8 cellular contexts compared by ENCODE assay signal in the genomic region with DNA sequence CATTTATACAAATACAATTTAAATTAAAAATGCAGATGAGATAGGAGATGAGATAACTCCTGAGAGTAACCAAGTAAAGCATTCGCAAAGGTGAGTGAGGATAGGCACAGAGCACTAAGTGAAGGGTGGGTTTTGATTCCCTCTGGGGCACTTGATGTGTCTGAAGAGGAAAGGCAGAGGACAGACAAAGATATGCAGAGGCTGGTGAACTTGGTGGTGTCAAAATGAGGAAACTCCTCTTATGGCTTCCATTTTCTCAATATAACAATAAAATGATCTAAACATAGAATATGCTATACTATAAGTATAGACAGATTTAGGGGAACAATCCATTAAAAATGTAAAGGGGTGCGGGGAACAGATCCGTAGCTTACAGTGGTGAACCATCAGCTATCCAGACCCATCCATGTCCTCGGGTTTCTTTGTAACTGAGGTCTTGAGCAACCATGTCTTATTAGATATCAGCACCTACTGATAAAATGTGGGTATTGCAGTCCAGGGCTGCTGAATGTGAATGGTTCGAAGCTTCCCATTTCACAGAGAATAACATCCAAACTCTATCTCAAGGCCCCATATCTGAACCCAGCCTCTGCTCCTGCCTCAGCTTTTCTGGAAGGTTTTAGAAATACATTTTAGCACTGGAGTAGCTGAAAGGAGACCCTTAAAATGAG.
DNase-seq lines count a peak whose midpoint lies in the region; ATAC-seq and TF ChIP-seq lines count a peak whose summit lies in the region.

No MANE protein-coding gene starts in this region.

- H3K27me3 ChIP-seq in neural progenitor cell (no peaks in the 10 kb centered on the region), aorta (ENCODE audit: control insufficient read depth in 1 of 2, insufficient read depth in 2 of 2, low read length in 1 of 2) (no peaks in the 10 kb centered on the region), neuronal stem cell (ENCODE audit: control insufficient read depth in 3 of 3, insufficient read depth in 3 of 3, low read depth in 1 of 3, low read length in 3 of 3) (no peaks in the 10 kb centered on the region)

- H3K9me3 ChIP-seq in neural progenitor cell (ENCODE audit: low read depth) = no peaks in the 10 kb centered on the region
- H3K9me3 ChIP-seq in aorta (ENCODE audit: control insufficient read depth, low read length) = no peaks in the 10 kb centered on the region
- H3K9me3 ChIP-seq in neuronal stem cell (replicated peaks in 1 of 2; ENCODE audit: control insufficient read depth in 2 of 2, insufficient read depth in 1 of 2, low read depth in 1 of 2, low read length in 2 of 2) = no peaks in the 10 kb centered on the region

- no peak overlapping the region for H2AK5ac ChIP-seq in neuronal stem cell (ENCODE audit: low read depth, low read length)

- H3K23ac ChIP-seq in neuronal stem cell (ENCODE audit: low read depth, low read length, poor library complexity) = no peak overlapping the region

- no peaks in the 10 kb centered on the region for H3K79me1 ChIP-seq in neuronal stem cell (ENCODE audit: low read depth, low read length)

- H3K18ac ChIP-seq in neuronal stem cell (ENCODE audit: low read length) = no peak overlapping the region

- no peaks in the 10 kb centered on the region for H3K4me1 Mint-ChIP-seq in endothelial cell (ENCODE audit: unreplicated experiment)
- H3K4me1 Mint-ChIP-seq in neural progenitor cell = peaks cover 14% of the 10 kb centered on the region

- no peak overlapping the region for H4K8ac ChIP-seq in neuronal stem cell (ENCODE audit: low read depth, low read length)

- H3K4me1 ChIP-seq in neural progenitor cell (no peaks in the 10 kb centered on the region), aorta (ENCODE audit: control insufficient read depth in 1 of 2, insufficient read depth in 2 of 2, low read length in 2 of 2) (no peaks in the 10 kb centered on the region), neuronal stem cell (ENCODE audit: control insufficient read depth in 2 of 2, insufficient read depth in 1 of 2, low read depth in 1 of 2, low read length in 2 of 2) (peaks cover 0 to 2% of the 10 kb centered on the region in 2 donors)

- H3K27ac ChIP-seq in 22Rv1 (no peak overlapping the region), neural progenitor cell (no peak overlapping the region), aorta (ENCODE audit: low read depth in 1 of 2, low read length in 2 of 2) (no peak overlapping the region), neuronal stem cell (replicated peaks; ENCODE audit: low read length) (no peak overlapping the region)

- no peak overlapping the region for H4K91ac ChIP-seq in neuronal stem cell (ENCODE audit: low read depth, low read length, poor library complexity)

- no peak overlapping the region for H2BK15ac ChIP-seq in neuronal stem cell (ENCODE audit: low read length)

- H3K4me3 Mint-ChIP-seq in endothelial cell (ENCODE audit: unreplicated experiment) (no peak overlapping the region), neural progenitor cell (no peak overlapping the region)

- no peak overlapping the region for H3K14ac ChIP-seq in neuronal stem cell (ENCODE audit: low read length)

- intact Hi-C loops in aorta (cut with DNase I) = no loop called here

- H2AFZ ChIP-seq in neural progenitor cell (replicated peaks) (no peak overlapping the region), neuronal stem cell (ENCODE audit: low read length) (no peak overlapping the region)

- H2BK12ac ChIP-seq in neuronal stem cell (ENCODE audit: low read length) = no peak overlapping the region

- WGBS in aorta, 2 donors = 64 to 68% methylated on average over 5 of the region's 5 CpGs
- no CpG with 5 or more reads among the region's 5 CpGs for WGBS in neuronal stem cell (ENCODE audit: extremely low coverage in 2 of 2, insufficient read length in 2 of 2, insufficient replicate concordance in 1 of 2), 2 donors

- H3F3A ChIP-seq in neural progenitor cell (ENCODE audit: low read depth) = no peaks in the 10 kb centered on the region

- H3K27me3 Mint-ChIP-seq in endothelial cell (ENCODE audit: unreplicated experiment) (peaks cover 1% of the 10 kb centered on the region), neural progenitor cell (ENCODE audit: insufficient read depth, low read depth) (peaks cover 2% of the 10 kb centered on the region)

- no peaks in the 10 kb centered on the region for H3K79me2 ChIP-seq in neural progenitor cell (ENCODE audit: low read depth)

- H2BK120ac ChIP-seq in neuronal stem cell (ENCODE audit: low read depth, low read length) = no peak overlapping the region

- peak; percentile 95 for ATAC-seq in GM18517 (IDR thresholded peaks at IDR 0.05; ENCODE audit: unreplicated experiment)
- ATAC-seq in HG02798 (IDR thresholded peaks at IDR 0.05; ENCODE audit: poor library complexity, unreplicated experiment) = peak; percentile 91
- no peak for ATAC-seq in aorta (ENCODE audit: low FRiP score)

- no peak overlapping the region for H3K9ac ChIP-seq in neural progenitor cell
- H3K9ac ChIP-seq in neuronal stem cell (ENCODE audit: low read depth, low read length, poor library complexity) = no peak overlapping the region

- DNase-seq in NCI-H1092 treated with DMSO at 0.1 percent for 48 hours (lab: John Stamatoyannopoulos, UW) = peak; percentile 34
- peak; percentile 30 for DNase-seq in endothelial cell (ENCODE audit: low spot score)
- peak; percentile 46 for DNase-seq in neural progenitor cell (ENCODE audit: low spot score)
- DNase-seq in aorta = no peak
- DNase-seq in neuronal stem cell (ENCODE audit: low spot score) = no peak

- TF ChIP-seq CTCF in 22Rv1 (IDR thresholded peaks at IDR 0.05) (peak; percentile 58), endothelial cell (IDR thresholded peaks at IDR 0.05; ENCODE audit: unreplicated experiment) (peak; percentile 68), neural progenitor cell (IDR thresholded peaks at IDR 0.05) (peak; percentile 61)

- H3K9me3 Mint-ChIP-seq in endothelial cell (ENCODE audit: unreplicated experiment) (no peaks in the 10 kb centered on the region), neural progenitor cell (no peaks in the 10 kb centered on the region)

- H3K4me2 ChIP-seq in neural progenitor cell (no peak overlapping the region), neuronal stem cell (ENCODE audit: insufficient read depth, low read length, poor library complexity, severe bottlenecking) (no peak overlapping the region)

- H3K27ac Mint-ChIP-seq in endothelial cell (ENCODE audit: unreplicated experiment) (no peak overlapping the region), neural progenitor cell (no peak overlapping the region)

- no peaks in the 10 kb centered on the region for H3K36me3 ChIP-seq in neural progenitor cell
- no peaks in the 10 kb centered on the region for H3K36me3 ChIP-seq in aorta (ENCODE audit: control insufficient read depth in 1 of 2, insufficient read depth in 2 of 2, low read length in 1 of 2)
- no peaks in the 10 kb centered on the region for H3K36me3 ChIP-seq in neuronal stem cell (replicated peaks in 1 of 2; ENCODE audit: control insufficient read depth in 2 of 2, insufficient read depth in 2 of 2, low read length in 2 of 2)

- H3K4me3 ChIP-seq in neural progenitor cell (no peak overlapping the region), aorta (ENCODE audit: low read length in 2 of 2) (no peak overlapping the region), neuronal stem cell (ENCODE audit: low read length in 2 of 2) (no peak overlapping the region)

- no peak overlapping the region for H2BK5ac ChIP-seq in neuronal stem cell (ENCODE audit: low read length)

- no peak overlapping the region for H3K4ac ChIP-seq in neuronal stem cell (ENCODE audit: low read length)

- no peaks in the 10 kb centered on the region for H4K20me1 ChIP-seq in neural progenitor cell (ENCODE audit: low read depth)

- H3K36me3 Mint-ChIP-seq in endothelial cell (ENCODE audit: low read depth, unreplicated experiment) (no peaks in the 10 kb centered on the region), neural progenitor cell (no peaks in the 10 kb centered on the region)

Comparison
In these comparisons a context has a peak if more than half of its experiments do, and no peak if none do; other contexts are left out.
1. DNase-seq: peak in NCI-H1092 treated with DMSO at 0.1 percent for 48 hours (single experiment), endothelial cell (single experiment) and neural progenitor cell (single experiment); none in aorta (0 of 2) and neuronal stem cell (single experiment).
2. Peak in every context shown above with its lines, with median percentiles within 50 percentile points of each other: CTCF ChIP-seq.